In the genomic region with DNA sequence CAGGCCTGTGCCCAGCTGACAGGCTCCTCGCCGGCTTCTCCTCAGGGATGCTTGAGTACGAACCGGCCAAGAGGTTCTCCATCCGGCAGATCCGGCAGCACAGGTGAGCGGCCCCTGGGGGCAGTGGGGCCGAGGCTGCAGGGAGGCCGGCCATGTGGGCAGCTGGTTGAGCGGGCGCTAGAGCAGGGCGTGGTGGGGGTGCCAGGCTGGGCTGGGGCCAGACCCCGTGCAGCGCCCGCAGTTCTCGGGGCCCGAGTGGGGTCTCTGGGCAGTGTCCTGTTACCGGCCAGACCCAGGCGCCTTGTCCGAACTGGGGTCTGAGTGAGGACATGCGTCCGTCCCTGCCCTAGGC, we compare ENCODE assay signal across 14 cellular contexts. TPM values are rescaled to one million over a fixed set of nuclear protein-coding genes. Genes with fewer than 3 reads are reported as not detected.
A peak's percentile ranks its signal among the peaks of the same experiment; 100 is the strongest.
DNase-seq lines count a peak whose midpoint lies in the region; ATAC-seq and TF ChIP-seq lines count a peak whose summit lies in the region.
"Had no signal": no experiment of that assay in that cellular context is flagged by ENCODE, and none has a peak within 500 bp of the region (broad histone marks: within the 10 kb centered on the region; RNA-seq: fewer than 3 reads in every experiment).

No MANE protein-coding gene starts in this region.

- H2BK15ac ChIP-seq in neuronal stem cell (ENCODE audit: low read length): no peak overlapping the region

- H3K79me1 ChIP-seq in neuronal stem cell (ENCODE audit: low read depth, low read length): peaks cover 41% of the 10 kb centered on the region

- whole genome bisulfite sequencing in neuronal stem cell (ENCODE audit: extremely low coverage in 2 of 2, insufficient read length in 2 of 2, insufficient replicate concordance in 1 of 2), 2 donors: no CpG with 5 or more reads among the region's 22 CpGs

- TF ChIP-seq CTCF in dorsolateral prefrontal cortex (IDR thresholded peaks at IDR 0.05 in 54 of 56, conservative IDR thresholded peaks at IDR 0.05 in 2 of 56; ENCODE audit: low read depth in 1 of 56, partially characterized antibody in 56 of 56) (no peak), tibial artery (IDR thresholded peaks at IDR 0.05) (no peak)

- intact Hi-C loops in dorsolateral prefrontal cortex (cut with DNase I): loop anchor here in 1 of 2 donors (2.0 kb wide), 1 partner anchor 19 kb away; a partner anchor contains a TSS
- intact Hi-C loops in tibial artery (cut with DNase I; ENCODE audit: low total_unique reads): no loop called here

- H3K36me3 ChIP-seq in adipocyte (ENCODE audit: control insufficient read depth, insufficient read depth, low read length, severe bottlenecking) (peaks cover 42% of the 10 kb centered on the region), neuronal stem cell (replicated peaks in 1 of 2; ENCODE audit: control insufficient read depth in 2 of 2, insufficient read depth in 2 of 2, low read length in 2 of 2) (peaks cover 13 to 68% of the 10 kb centered on the region in 2 donors), tibial artery (peaks cover 40 to 72% (median 62%) of the 10 kb centered on the region in 3 donors)

- H3K4me2 ChIP-seq in neuronal stem cell (ENCODE audit: insufficient read depth, low read length, poor library complexity, severe bottlenecking): no peak overlapping the region

- H3K9ac ChIP-seq in adipocyte (ENCODE audit: low read length) (peak overlapping the region; percentile 39), neuronal stem cell (ENCODE audit: low read depth, low read length, poor library complexity) (peak overlapping the region; percentile 50)
- H3K9ac ChIP-seq: BLaER1 had no signal

- peak overlapping the region; percentile 0 for H2BK5ac ChIP-seq in neuronal stem cell (ENCODE audit: low read length)

- H3K27ac ChIP-seq in dorsolateral prefrontal cortex (peak overlapping the region in 38 of 59 donors; percentile 1 to 91 (median 52)), neuronal stem cell (replicated peaks; ENCODE audit: low read length) (no peak overlapping the region), tibial artery (peak overlapping the region; percentile 11 to 94)
- H3K27ac ChIP-seq: BLaER1, Peyer's patch had no signal

- H3K4me3 ChIP-seq in adipocyte (ENCODE audit: low read length) (no peak overlapping the region), dorsolateral prefrontal cortex (peak overlapping the region in 2 of 59 donors; percentile 5 to 24), neuronal stem cell (ENCODE audit: low read length in 2 of 2) (no peak overlapping the region), tibial artery (no peak overlapping the region)
- H3K4me3 ChIP-seq: BLaER1, HAP-1, Peyer's patch had no signal

- H3K4me1 ChIP-seq in adipocyte (ENCODE audit: control insufficient read depth, insufficient read depth, low read length): no peaks in the 10 kb centered on the region
- H3K4me1 ChIP-seq in neuronal stem cell (ENCODE audit: control insufficient read depth in 2 of 2, insufficient read depth in 1 of 2, low read depth in 1 of 2, low read length in 2 of 2): peaks cover 0 to 5% of the 10 kb centered on the region in 2 donors
- peaks cover 5 to 60% (median 45%) of the 10 kb centered on the region in 4 donors for H3K4me1 ChIP-seq in tibial artery
- H3K4me1 ChIP-seq: HAP-1 had no signal

- no peaks in the 10 kb centered on the region for H3K9me3 ChIP-seq in adipocyte (ENCODE audit: control insufficient read depth, low read length)
- H3K9me3 ChIP-seq in neuronal stem cell (replicated peaks in 1 of 2; ENCODE audit: control insufficient read depth in 2 of 2, insufficient read depth in 1 of 2, low read depth in 1 of 2, low read length in 2 of 2): no peaks in the 10 kb centered on the region
- no peaks in the 10 kb centered on the region for H3K9me3 ChIP-seq in tibial artery
- H3K9me3 ChIP-seq: BLaER1, HAP-1, Peyer's patch had no signal

- no peaks in the 10 kb centered on the region for H3K27me3 ChIP-seq in adipocyte (replicated peaks; ENCODE audit: control insufficient read depth, insufficient read depth, low read length)
- no peaks in the 10 kb centered on the region for H3K27me3 ChIP-seq in dorsolateral prefrontal cortex
- H3K27me3 ChIP-seq in neuronal stem cell (ENCODE audit: control insufficient read depth in 3 of 3, insufficient read depth in 3 of 3, low read depth in 1 of 3, low read length in 3 of 3): no peaks in the 10 kb centered on the region
- no peaks in the 10 kb centered on the region for H3K27me3 ChIP-seq in tibial artery
- H3K27me3 ChIP-seq: BLaER1, Peyer's patch had no signal

- no peak for ATAC-seq in GM19023 (IDR thresholded peaks at IDR 0.05; ENCODE audit: unreplicated experiment)

- no peak overlapping the region for H3K4ac ChIP-seq in neuronal stem cell (ENCODE audit: low read length)

- H4K91ac ChIP-seq in neuronal stem cell (ENCODE audit: low read depth, low read length, poor library complexity): no peak overlapping the region

- peak overlapping the region; percentile 76 for H3K18ac ChIP-seq in neuronal stem cell (ENCODE audit: low read length)

- H2AFZ ChIP-seq in neuronal stem cell (ENCODE audit: low read length): no peak overlapping the region

- no peak overlapping the region for H3K23ac ChIP-seq in neuronal stem cell (ENCODE audit: low read depth, low read length, poor library complexity)

- no peak for DNase-seq in adipocyte (ENCODE audit: low read depth)
- DNase-seq in dorsolateral prefrontal cortex: no peak
- DNase-seq in neuronal stem cell (ENCODE audit: low spot score): no peak
- no peak for DNase-seq in tibial artery
- DNase-seq in NCI-H526 treated with DMSO at 0.1 percent for 48 hours (lab: John Stamatoyannopoulos, UW): no peak
- no peak for DNase-seq in DMS 273 treated with DMSO at 0.1 percent for 48 hours (lab: John Stamatoyannopoulos, UW)
- DNase-seq: DMS153, NCI-H187 treated with DMSO at 0.1 percent for 48 hours, NCI-H510A, SIG-M5 had no signal

- no peak overlapping the region for H3K14ac ChIP-seq in neuronal stem cell (ENCODE audit: low read length)

- no peak overlapping the region for H2BK12ac ChIP-seq in neuronal stem cell (ENCODE audit: low read length)

- no peak overlapping the region for H2BK120ac ChIP-seq in neuronal stem cell (ENCODE audit: low read depth, low read length)

- H4K8ac ChIP-seq in neuronal stem cell (ENCODE audit: low read depth, low read length): no peak overlapping the region

- peak overlapping the region; percentile 14 for H2AK5ac ChIP-seq in neuronal stem cell (ENCODE audit: low read depth, low read length)

RNA-seq across cellular contexts. Expression of a gene that starts 15.9 kb away (rescaled TPM):
- 10 to 100 TPM in 119 of 120 experiments, 1 to 10 TPM in 1; 9.5 to 47.7 (median 25.8) TPM for total RNA-seq in dorsolateral prefrontal cortex
- 14.0 TPM for polyA plus RNA-seq in neuronal stem cell (2013, experiment 1 of 2)
- 12.8 TPM for polyA plus RNA-seq in neuronal stem cell (2013, experiment 2 of 2)

RNA-seq across cellular contexts. Expression of a gene that starts 16.3 kb away (rescaled TPM):
- total RNA-seq in dorsolateral prefrontal cortex: 10 to 100 TPM; 40.6 to 90.6 (median 56.3) TPM
- 35.0 TPM for polyA plus RNA-seq in neuronal stem cell (2013, experiment 1 of 2)
- 34.0 TPM for polyA plus RNA-seq in neuronal stem cell (2013, experiment 2 of 2)

RNA-seq across cellular contexts. Expression of a gene that starts 19.7 kb away (rescaled TPM):
- 100 to 1,000 TPM; 170 to 316 (median 242) TPM for total RNA-seq in dorsolateral prefrontal cortex
- polyA plus RNA-seq in neuronal stem cell (2013, experiment 1 of 2): 106 TPM
- polyA plus RNA-seq in neuronal stem cell (2013, experiment 2 of 2): 101 TPM

RNA-seq across cellular contexts. Expression of a gene that starts 26.5 kb away (rescaled TPM):
- 100 to 1,000 TPM in 4 of 120 experiments, 10 to 100 TPM in 116; 19.9 to 116 (median 36.5) TPM for total RNA-seq in dorsolateral prefrontal cortex
- polyA plus RNA-seq in neuronal stem cell (2013, experiment 1 of 2): 98.3 TPM
- polyA plus RNA-seq in neuronal stem cell (2013, experiment 2 of 2): 99.9 TPM

RNA-seq across cellular contexts. Expression of a gene that starts 47.3 kb away (rescaled TPM):
- 100 to 1,000 TPM; 215 to 736 (median 434) TPM for total RNA-seq in dorsolateral prefrontal cortex
- polyA plus RNA-seq in neuronal stem cell (2013, experiment 1 of 2): 218 TPM
- 217 TPM for polyA plus RNA-seq in neuronal stem cell (2013, experiment 2 of 2)
